In genomic region chr13:80946008-80946802, GRCh38 we compare ENCODE assay signal across 1 cellular context.
TF ChIP-seq lines count a peak whose summit lies in the region.

No MANE protein-coding gene starts in this region.

TF ChIP-seq in SK-N-SH treated with all-trans-retinoic acid at 6 μM for 48 hours, 23 proteins besides CTCF, POLR2A, EP300 and RAD21 (continued from another document):
- TF ChIP-seq POU6F1 (CRISPR knock-in tag; IDR thresholded peaks at IDR 0.05; ENCODE audit: borderline replicate concordance, low read depth) (no peak), ZNF8 (CRISPR knock-in tag; IDR thresholded peaks at IDR 0.05) (peak; percentile 97), BACH2 (CRISPR knock-in tag; IDR thresholded peaks at IDR 0.05; ENCODE audit: borderline replicate concordance) (no peak), RARB (CRISPR knock-in tag; IDR thresholded peaks at IDR 0.05) (no peak), SNAI2 (CRISPR knock-in tag; IDR thresholded peaks at IDR 0.05) (no peak), ZFP3 (CRISPR knock-in tag; IDR thresholded peaks at IDR 0.05) (no peak), TOX (CRISPR knock-in tag; IDR thresholded peaks at IDR 0.05; ENCODE audit: borderline replicate concordance) (peak; percentile 77; the same call in 1 of the 2 replicates), ZNF70 (CRISPR knock-in tag; IDR thresholded peaks at IDR 0.05) (no peak), CREB5 (CRISPR knock-in tag; IDR thresholded peaks at IDR 0.05; ENCODE audit: low read depth) (no peak), ESRRG (CRISPR knock-in tag; IDR thresholded peaks at IDR 0.05) (no peak), GLIS3 (CRISPR knock-in tag; IDR thresholded peaks at IDR 0.05) (no peak), ZNF565 (CRISPR knock-in tag; conservative IDR thresholded peaks at IDR 0.05; ENCODE audit: low read depth) (no peak), CSRNP3 (CRISPR knock-in tag; IDR thresholded peaks at IDR 0.05) (no peak), ISL1 (CRISPR knock-in tag; IDR thresholded peaks at IDR 0.05) (peak; percentile 91), ZC3H10 (CRISPR knock-in tag; IDR thresholded peaks at IDR 0.05) (peak; percentile 84), ARNTL (CRISPR knock-in tag; IDR thresholded peaks at IDR 0.05; ENCODE audit: borderline replicate concordance, low read depth) (no peak), PPARA (CRISPR knock-in tag; IDR thresholded peaks at IDR 0.05; ENCODE audit: borderline replicate concordance) (no peak), CSDC2 (CRISPR knock-in tag; IDR thresholded peaks at IDR 0.05) (no peak), PATZ1 (CRISPR knock-in tag; IDR thresholded peaks at IDR 0.05; ENCODE audit: borderline replicate concordance) (no peak)
TF ChIP-seq in SK-N-SH treated with all-trans-retinoic acid at 6 μM for 48 hours: peak in this region for 4.
